In the genomic region with DNA sequence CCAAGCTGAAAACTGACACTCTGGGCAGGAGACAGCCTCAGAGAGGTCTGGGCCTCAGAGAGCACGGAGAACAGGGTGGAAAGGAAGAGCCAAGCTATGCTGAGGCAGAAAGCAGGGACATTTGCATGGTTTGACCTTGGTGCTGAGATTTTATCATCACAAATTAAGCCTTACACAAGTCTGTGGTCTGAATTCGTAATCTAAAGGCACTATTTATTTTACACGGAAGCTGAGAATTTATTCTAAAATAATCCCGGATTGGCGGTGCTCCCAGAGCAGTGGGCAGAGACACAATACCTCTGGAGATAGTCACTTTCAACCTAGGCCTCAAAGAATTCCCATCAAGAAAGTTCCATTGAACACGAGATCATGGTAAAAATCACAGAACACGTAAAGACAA, we compare ENCODE assay signal across 28 cellular contexts. TPM values are rescaled to one million over a fixed set of nuclear protein-coding genes. Genes with fewer than 3 reads are reported as not detected.
DNase-seq lines count a peak whose midpoint lies in the region; ATAC-seq and TF ChIP-seq lines count a peak whose summit lies in the region.
"Had no signal": no experiment of that assay in that cellular context is flagged by ENCODE, and none has a peak within 500 bp of the region (broad histone marks: within the 10 kb centered on the region; RNA-seq: fewer than 3 reads in every experiment).

No MANE protein-coding gene starts in this region.

- TF ChIP-seq POLR2A in transverse colon (IDR thresholded peaks at IDR 0.05): no peak

- no peak overlapping the region for H3K4me3 Mint-ChIP-seq in nephron progenitor cell
- H3K4me3 Mint-ChIP-seq: activated naive CD8-positive, alpha-beta T cell treated with anti-CD3 and anti-CD28 coated beads for 36 hours; CD14-positive monocyte; central memory CD8-positive, alpha-beta T cell had no signal

- no peak overlapping the region for H3K4me2 ChIP-seq in GM23248 (ENCODE audit: unreplicated experiment)
- H3K4me2 ChIP-seq: KMS-11, PC-9 had no signal

- H3K9ac ChIP-seq in GM23248 (no peak overlapping the region), adipocyte (ENCODE audit: low read length) (no peak overlapping the region)
- H3K9ac ChIP-seq: KMS-11 had no signal

- peaks cover under 1% of the 10 kb centered on the region for H3K9me3 Mint-ChIP-seq in nephron progenitor cell
- H3K9me3 Mint-ChIP-seq: activated naive CD8-positive, alpha-beta T cell treated with anti-CD3 and anti-CD28 coated beads for 36 hours; central memory CD8-positive, alpha-beta T cell had no signal

- intact Hi-C loops in transverse colon (cut with DNase I; ENCODE audit: low total_unique reads): no loop called here

- peaks cover 13% of the 10 kb centered on the region for H3F3A ChIP-seq in GM23248 (ENCODE audit: insufficient read depth)

- no peak for TF ChIP-seq EP300 in transverse colon (IDR thresholded peaks at IDR 0.05; ENCODE audit: low read depth)

- no peak overlapping the region for H2AFZ ChIP-seq in GM23248
- H2AFZ ChIP-seq: PC-9 had no signal

- ATAC-seq in HG02678 (IDR thresholded peaks at IDR 0.05; ENCODE audit: unreplicated experiment): no peak
- ATAC-seq: lower lobe of right lung had no signal

- H3K4me1 ChIP-seq in GM23248 (ENCODE audit: insufficient read depth) (peaks cover 8% of the 10 kb centered on the region), adipocyte (ENCODE audit: control insufficient read depth, insufficient read depth, low read length) (no peaks in the 10 kb centered on the region), transverse colon (no peaks in the 10 kb centered on the region)
- H3K4me1 ChIP-seq: lower lobe of right lung, right atrium auricular region, upper lobe of left lung had no signal

- TF ChIP-seq CTCF in AG09309 (IDR thresholded peaks at IDR 0.05; ENCODE audit: control insufficient read depth, insufficient read depth, low read depth, low read length, missing control alignments) (no peak), fibroblast of villous mesenchyme (IDR thresholded peaks at IDR 0.05; ENCODE audit: insufficient read depth, low read depth, low read length) (no peak), nephron progenitor cell (IDR thresholded peaks at IDR 0.05) (no peak), transverse colon (IDR thresholded peaks at IDR 0.05) (no peak)

- peaks cover 57% of the 10 kb centered on the region for H3K27me3 ChIP-seq in GM23248 (replicated peaks; ENCODE audit: insufficient read depth)
- H3K27me3 ChIP-seq in adipocyte (replicated peaks; ENCODE audit: control insufficient read depth, insufficient read depth, low read length): peaks cover 7% of the 10 kb centered on the region
- H3K27me3 ChIP-seq in transverse colon: no peaks in the 10 kb centered on the region
- H3K27me3 ChIP-seq: dorsolateral prefrontal cortex, right atrium auricular region, upper lobe of left lung had no signal

- H3K27me3 Mint-ChIP-seq in nephron progenitor cell (ENCODE audit: low read depth, poor library complexity): peaks cover 13% of the 10 kb centered on the region
- H3K27me3 Mint-ChIP-seq: activated naive CD8-positive, alpha-beta T cell treated with anti-CD3 and anti-CD28 coated beads for 36 hours had no signal

- H4K20me1 ChIP-seq in GM23248 (ENCODE audit: insufficient read depth): no peaks in the 10 kb centered on the region

- WGBS in GM23248 (ENCODE audit: low coverage in 1 of 2, low lambda C conversion rate in 2 of 2, missing lambda C conversion rate in 2 of 2), 2 experiments: 37 to 40% methylated on average over 7 of the region's 7 CpGs
- WGBS in transverse colon (ENCODE audit: low coverage in 1 of 2), 2 donors: 72 to 73% methylated on average over 7 of the region's 7 CpGs

- peak; percentile 61 for DNase-seq in AG09309 (ENCODE audit: low read depth)
- peak; percentile 80 for DNase-seq in GM23248
- peak; percentile 1 for DNase-seq in adipocyte (ENCODE audit: low read depth)
- DNase-seq in fibroblast of villous mesenchyme (ENCODE audit: low read depth): peak; percentile 39
- no peak for DNase-seq in NCI-H1694 treated with DMSO at 0.1 percent for 48 hours (lab: John Stamatoyannopoulos, UW)
- no peak for DNase-seq in nephron progenitor cell
- DNase-seq in transverse colon: no peak
- DNase-seq: activated CD4-positive, alpha-beta T cell treated with anti-CD3 and anti-CD28 coated beads for 1 hour; activated effector memory CD4-positive, alpha-beta T cell treated with Interleukin-2 at 50 U/mL for 16 hours; activated naive CD8-positive, alpha-beta T cell treated with anti-CD3 and anti-CD28 coated beads for 36 hours; Calu3; dorsolateral prefrontal cortex; lower lobe of right lung; NCI-H146; NCI-H524 treated with DMSO at 0.1 percent for 48 hours; PC-9; Right ventricle myocardium superior; stimulated activated CD4-positive, alpha-beta T cell treated with anti-CD3 and anti-CD28 coated beads, Interleukin-4, amount 100 ng/mL, for 1 hour; T-helper 2 cell; upper lobe of left lung had no signal

- H3K36me3 ChIP-seq in GM23248 (ENCODE audit: low read depth) (no peaks in the 10 kb centered on the region), adipocyte (ENCODE audit: control insufficient read depth, insufficient read depth, low read length, severe bottlenecking) (no peaks in the 10 kb centered on the region), transverse colon (no peaks in the 10 kb centered on the region)
- H3K36me3 ChIP-seq: lower lobe of right lung, right atrium auricular region, upper lobe of left lung had no signal

- no peaks in the 10 kb centered on the region for H3K79me2 ChIP-seq in GM23248 (ENCODE audit: insufficient read depth)

- no peaks in the 10 kb centered on the region for H3K36me3 Mint-ChIP-seq in nephron progenitor cell (ENCODE audit: low read depth)
- H3K36me3 Mint-ChIP-seq: activated naive CD8-positive, alpha-beta T cell treated with anti-CD3 and anti-CD28 coated beads for 36 hours; CD14-positive monocyte had no signal

- H3K27ac ChIP-seq in GM23248 (no peak overlapping the region), transverse colon (no peak overlapping the region)
- H3K27ac ChIP-seq: dorsolateral prefrontal cortex, KMS-11, lower lobe of right lung, PC-9, right atrium auricular region, upper lobe of left lung had no signal

- no peaks in the 10 kb centered on the region for H3K9me3 ChIP-seq in GM23248 (ENCODE audit: low read depth)
- H3K9me3 ChIP-seq in adipocyte (ENCODE audit: control insufficient read depth, low read length): no peaks in the 10 kb centered on the region
- H3K9me3 ChIP-seq in transverse colon: no peaks in the 10 kb centered on the region
- H3K9me3 ChIP-seq: lower lobe of right lung, right atrium auricular region, upper lobe of left lung had no signal

- peaks cover 18% of the 10 kb centered on the region for H3K4me1 Mint-ChIP-seq in nephron progenitor cell
- H3K4me1 Mint-ChIP-seq: activated naive CD8-positive, alpha-beta T cell treated with anti-CD3 and anti-CD28 coated beads for 36 hours; CD14-positive monocyte; central memory CD8-positive, alpha-beta T cell had no signal

- H3K27ac Mint-ChIP-seq in nephron progenitor cell: no peak overlapping the region
- H3K27ac Mint-ChIP-seq: activated naive CD8-positive, alpha-beta T cell treated with anti-CD3 and anti-CD28 coated beads for 36 hours had no signal

- H3K4me3 ChIP-seq in AG09309 (ENCODE audit: control insufficient read depth, low read depth, low read length): no peak overlapping the region
- no peak overlapping the region for H3K4me3 ChIP-seq in GM23248
- H3K4me3 ChIP-seq in adipocyte (ENCODE audit: low read length): no peak overlapping the region
- H3K4me3 ChIP-seq in fibroblast of villous mesenchyme (ENCODE audit: low read depth, low read length): no peak overlapping the region
- no peak overlapping the region for H3K4me3 ChIP-seq in transverse colon
- H3K4me3 ChIP-seq: dorsolateral prefrontal cortex, lower lobe of right lung, PC-9, right atrium auricular region, upper lobe of left lung had no signal

- no peaks in the 10 kb centered on the region for H3K9me2 ChIP-seq in GM23248 (ENCODE audit: insufficient read depth)

- in situ Hi-C loops in GM23248 (cut with MboI): no loop called here
- in situ Hi-C loops in transverse colon (cut with MboI; ENCODE audit: low pct_ligation_motif_present in 1 of 4, low pct_unique_long_range_greater_than_20kb in 1 of 4, low sequenced_read_pairs in 3 of 4): no loop called here

RNA-seq across cellular contexts. Expression of a gene that starts 47.5 kb away (rescaled TPM):
- not detected in 2 replicates for total RNA-seq in GM23248 (2014; rRNA removed; shearing (Covaris generic))
- polyA plus RNA-seq in GM23248 (2016; fragmentation: Nextera tagmentation; extraction: Ambion mirVana): not detected in 2 replicates
- total RNA-seq in fibroblast of villous mesenchyme (under 0.01 TPM in 1 of 2 replicates, not detected in the other), transverse colon (1 to 10 TPM in 1 of 4 donors, under 1 TPM in 1, not detected in 2; 0.95 to 1.2 TPM)
- total RNA-seq: A673, right atrium auricular region, Right ventricle myocardium superior had no signal

RNA-seq across cellular contexts. Expression of a gene that starts 54.7 kb away (rescaled TPM):
- not detected in 2 replicates for total RNA-seq in GM23248 (2014; rRNA removed; shearing (Covaris generic))
- polyA plus RNA-seq in GM23248 (2016; fragmentation: Nextera tagmentation; extraction: Ambion mirVana): not detected in 2 replicates
- total RNA-seq in fibroblast of villous mesenchyme (not detected in 2 replicates), transverse colon (1 to 10 TPM in 3 of 4 donors, under 1 TPM in 1; 0.75 to 2.2 (median 1.7) TPM)
- total RNA-seq: A673, Calu3, kidney epithelial cell had no signal
- polyA plus RNA-seq: neural cell had no signal

Comparison
In these comparisons a context has a peak if more than half of its experiments do, and no peak if none do; other contexts are left out.
1. DNase-seq: peak in AG09309 (single experiment), GM23248 (single experiment), adipocyte (single experiment) and fibroblast of villous mesenchyme (single experiment); none in NCI-H1694 treated with DMSO at 0.1 percent for 48 hours (single experiment), nephron progenitor cell (single experiment) and transverse colon (single experiment).